Comparison of ENCODE assay signal across 1 cellular context in genomic region chr10:126905776-126906703, GRCh38.
TF ChIP-seq lines count a peak whose summit lies in the region.

No MANE protein-coding gene starts in this region.

TF ChIP-seq in SK-N-SH, 30 proteins besides CTCF, POLR2A, EP300 and RAD21 (continued from another document):
- no peak for TF ChIP-seq IRF3 (IDR thresholded peaks at IDR 0.05; ENCODE audit: low read depth, low read length)
- no peak for TF ChIP-seq USF1 (IDR thresholded peaks at IDR 0.05; ENCODE audit: borderline replicate concordance, low read depth)
- no peak for TF ChIP-seq RFX5 (IDR thresholded peaks at IDR 0.05; ENCODE audit: low read length)
- no peak for TF ChIP-seq POLR2AphosphoS5 (IDR thresholded peaks at IDR 0.05; ENCODE audit: low read depth, low read length)
